ENCODE assay signal across 8 cellular contexts in genomic region chr18:5546660-5547059, GRCh38. TPM values are rescaled to one million over a fixed set of nuclear protein-coding genes. Genes with fewer than 3 reads are reported as not detected.
DNase-seq lines count a peak whose midpoint lies in the region; ATAC-seq and TF ChIP-seq lines count a peak whose summit lies in the region.

No MANE protein-coding gene starts in this region.

- POLR2A ChIA-PET in MCF 10A (lab: Yijun Ruan, JAX): interaction anchor here (0.7 to 1.2 kb wide), 2 partner anchors 90 to 250 kb away, joined by 3 to 4 read pairs; no protein-coding TSS in a partner anchor

- peak; percentile 26 for DNase-seq in MCF 10A (ENCODE audit: unreplicated experiment)
- DNase-seq in mammary epithelial cell: no peak
- DNase-seq in SKM-1 (lab: John Stamatoyannopoulos, UW; ENCODE audit: unreplicated experiment): peak; percentile 44
- DNase-seq in heart right ventricle: no peak
- peak; percentile 54 for DNase-seq in testis
- DNase-seq in esophagus squamous epithelium (lab: John Stamatoyannopoulos, UW): no peak
- no peak for DNase-seq in NK-92 treated with Interleukin-12 subunit alpha and Interleukin-12 subunit beta, amount 100 ng/mL, for 24 hours (lab: John Stamatoyannopoulos, UW)

- no peaks in the 10 kb centered on the region for H3K36me3 ChIP-seq in mammary epithelial cell (ENCODE audit: insufficient read depth, low read length)
- no peaks in the 10 kb centered on the region for H3K36me3 ChIP-seq in heart right ventricle
- H3K36me3 ChIP-seq in testis (ENCODE audit: low read depth, missing control alignments): no peaks in the 10 kb centered on the region
- H3K36me3 ChIP-seq in esophagus squamous epithelium: no peaks in the 10 kb centered on the region

- CTCF ChIA-PET in MCF 10A (lab: Yijun Ruan, JAX) (interaction anchor here (0.6 to 2.4 kb wide), 14 partner anchors 8 to 1440 kb away, joined by 3 to 12 read pairs (median 4); no protein-coding TSS in a partner anchor), mammary epithelial cell (lab: Charles Lee; ENCODE audit: low non-redundant PET) (no interaction called here)

- no peak overlapping the region for H3K27ac Mint-ChIP-seq in MCF 10A (ENCODE audit: low read depth, unreplicated experiment)

- in situ Hi-C loops in mammary epithelial cell (cut with MboI; ENCODE audit: low sequenced_read_pairs in 2 of 2): no loop called here

- H3K4me3 ChIP-seq in mammary epithelial cell (replicated peaks in 1 of 3; ENCODE audit: insufficient read depth in 1 of 3, low read depth in 2 of 3, low read length in 3 of 3) (no peak overlapping the region), heart right ventricle (no peak overlapping the region), testis (no peak overlapping the region), esophagus squamous epithelium (no peak overlapping the region)

- H3K79me2 ChIP-seq in mammary epithelial cell (ENCODE audit: insufficient read depth, low read length): no peaks in the 10 kb centered on the region

- intact Hi-C loops in MCF 10A (cut with micrococcal nuclease): loop anchor here (1.0 to 10.0 kb wide), 3 partner anchors 90 to 474 kb away; no protein-coding TSS in a partner anchor
- intact Hi-C loops in mammary epithelial cell (cut with micrococcal nuclease): no loop called here
- intact Hi-C loops in heart right ventricle (cut with DNase I): loop anchor here in 3 of 10 donors (5.0 to 10.0 kb wide), 3 partner anchors 89 to 94 kb away; no protein-coding TSS in a partner anchor
- intact Hi-C loops in testis (cut with DNase I; ENCODE audit: low total_unique reads): no loop called here
- intact Hi-C loops in esophagus squamous epithelium (cut with DNase I): no loop called here

- H3K4me1 Mint-ChIP-seq in MCF 10A (ENCODE audit: insufficient read depth, unreplicated experiment): no peaks in the 10 kb centered on the region

- dilution Hi-C loops in mammary epithelial cell (cut with HindIII; ENCODE audit: low sequenced_read_pairs): no loop called here

- H3K27me3 ChIP-seq in mammary epithelial cell (ENCODE audit: insufficient read depth, low read length): peaks cover 9% of the 10 kb centered on the region
- H3K27me3 ChIP-seq in heart right ventricle: peaks cover 0 to 38% (median 32%) of the 10 kb centered on the region in 7 donors
- no peaks in the 10 kb centered on the region for H3K27me3 ChIP-seq in testis
- peaks cover 0 to 37% (median 0%) of the 10 kb centered on the region in 4 donors for H3K27me3 ChIP-seq in esophagus squamous epithelium

- H3K9me3 Mint-ChIP-seq in MCF 10A (ENCODE audit: unreplicated experiment): no peaks in the 10 kb centered on the region

- H4K20me1 ChIP-seq in mammary epithelial cell (ENCODE audit: insufficient read depth, low read length): no peaks in the 10 kb centered on the region

- WGBS in mammary epithelial cell (ENCODE audit: low coverage, missing lambda C conversion rate): 0% methylated on average over 2 of the region's 3 CpGs
- WGBS in heart right ventricle, 2 donors: 21 to 23% methylated on average over 3 of the region's 3 CpGs
- 25 to 34% methylated on average over 3 of the region's 3 CpGs for WGBS in testis, 2 donors
- 9 to 18% methylated on average over 3 of the region's 3 CpGs for WGBS in esophagus squamous epithelium, 2 donors

- H3K9ac ChIP-seq in mammary epithelial cell (ENCODE audit: insufficient read depth, low read length): no peak overlapping the region

- peaks cover 41% of the 10 kb centered on the region for H3K27me3 Mint-ChIP-seq in MCF 10A (ENCODE audit: insufficient read depth, unreplicated experiment)

- TF ChIP-seq CTCF in MCF 10A (IDR thresholded peaks at IDR 0.05; ENCODE audit: unreplicated experiment) (no peak), mammary epithelial cell (conservative IDR thresholded peaks at IDR 0.05 in 1 of 2, IDR thresholded peaks at IDR 0.05 in 1 of 2; ENCODE audit: extremely low read depth in 1 of 2, insufficient read depth in 1 of 2, low read depth in 1 of 2, low read length in 2 of 2) (peak in 1 of 2 donors; percentile 22), heart right ventricle (IDR thresholded peaks at IDR 0.05) (peak in 7 of 9 donors; percentile 13 to 59 (median 52)), testis (IDR thresholded peaks at IDR 0.05) (peak in 2 of 3 experiments; percentile 26 to 43), esophagus squamous epithelium (IDR thresholded peaks at IDR 0.05) (peak in 3 of 6 experiments; percentile 20 to 30 (median 29))

- H3K36me3 Mint-ChIP-seq in MCF 10A (ENCODE audit: insufficient read depth, unreplicated experiment): no peaks in the 10 kb centered on the region

- BruUV-seq in MCF 10A (replicated peaks; lab: Mats Ljungman, UMichigan) (no TSS peak), mammary epithelial cell (replicated peaks; lab: Mats Ljungman, UMichigan) (no TSS peak)

- H3K4me1 ChIP-seq in mammary epithelial cell (ENCODE audit: insufficient read depth, low read length) (no peaks in the 10 kb centered on the region), heart right ventricle (peaks cover 0 to 14% (median 5%) of the 10 kb centered on the region in 9 donors), testis (peaks cover 5% of the 10 kb centered on the region), esophagus squamous epithelium (peaks cover 0 to 26% (median 0%) of the 10 kb centered on the region in 3 donors)

- no peak overlapping the region for H3K4me2 ChIP-seq in mammary epithelial cell (ENCODE audit: insufficient read depth, low read depth, low read length)

- no peak overlapping the region for H2AFZ ChIP-seq in mammary epithelial cell (ENCODE audit: low read depth, low read length)

- H3K27ac ChIP-seq in mammary epithelial cell (ENCODE audit: insufficient read depth, low read depth, low read length) (no peak overlapping the region), heart right ventricle (no peak overlapping the region), testis (no peak overlapping the region), esophagus squamous epithelium (no peak overlapping the region)

- ATAC-seq in heart right ventricle (peak in 7 of 8 donors; percentile 45 to 59 (median 56)), GM19324 (IDR thresholded peaks at IDR 0.05; ENCODE audit: low FRiP score, unreplicated experiment) (no peak)

- H3K9me3 ChIP-seq in mammary epithelial cell (replicated peaks; ENCODE audit: insufficient read depth, low read length) (peaks cover 4% of the 10 kb centered on the region), heart right ventricle (no peaks in the 10 kb centered on the region), testis (no peaks in the 10 kb centered on the region), esophagus squamous epithelium (no peaks in the 10 kb centered on the region)

- H3K4me3 Mint-ChIP-seq in MCF 10A (ENCODE audit: unreplicated experiment): no peak overlapping the region

- TF ChIP-seq POLR2A in testis (IDR thresholded peaks at IDR 0.05) (no peak), esophagus squamous epithelium (IDR thresholded peaks at IDR 0.05) (no peak)

RNA-seq across cellular contexts. Expression of gene EPB41L3, which starts 2.9 kb away (rescaled TPM):
- total RNA-seq in MCF 10A (2022): not detected in 2 replicates
- under 1 TPM in 1 of 2 donors, not detected in 1; 0.50 TPM for total RNA-seq in mammary epithelial cell
- not detected for polyA plus RNA-seq in mammary epithelial cell
- polyA minus RNA-seq in mammary epithelial cell: not detected
- total RNA-seq in heart right ventricle: 10 to 100 TPM in 2 of 10 donors, 1 to 10 TPM in 8; 2.9 to 29.1 (median 7.0) TPM
- polyA plus RNA-seq in heart right ventricle: 1 to 10 TPM; 4.0 to 5.4 TPM
- 100 to 1,000 TPM; 274 to 403 TPM for total RNA-seq in testis
- 152 TPM for polyA plus RNA-seq in testis (ENCODE audit: insufficient read depth, low read depth, low replicate concordance)
- 10 to 100 TPM; 28.8 to 41.4 (median 37.2) TPM for total RNA-seq in esophagus squamous epithelium

Comparison
In these comparisons a context has a peak if more than half of its experiments do, and no peak if none do; other contexts are left out.
1. DNase-seq: peak in MCF 10A (single experiment), SKM-1 (single experiment) and testis (single experiment); none in mammary epithelial cell (single experiment), heart right ventricle (0 of 2), esophagus squamous epithelium (single experiment) and NK-92 treated with Interleukin-12 subunit alpha and Interleukin-12 subunit beta, amount 100 ng/mL, for 24 hours (single experiment).
2. RNA of gene EPB41L3, which starts 2.9 kb away (total RNA-seq): 274 to 403 TPM in testis; 28.8 to 41.4 TPM in esophagus squamous epithelium, 2.9 to 29.1 TPM in heart right ventricle, 0.50 TPM in mammary epithelial cell and not detected in MCF 10A; every median in the first group is over 4 times any median in the second.